ENCODE assay signal across 25 cellular contexts in genomic region chr22:35792501-35792900, GRCh38.
DNase-seq lines count a peak whose midpoint lies in the region; ATAC-seq, FAIRE-seq and TF ChIP-seq lines count a peak whose summit lies in the region.
"Had no signal": no experiment of that assay in that cellular context is flagged by ENCODE, and none has a peak within 500 bp of the region (broad histone marks: within the 10 kb centered on the region; RNA-seq: fewer than 3 reads in every experiment).

No MANE protein-coding gene starts in this region.

- H3K9me2 ChIP-seq in PC-9 (ENCODE audit: insufficient read depth), result no peaks in the 10 kb centered on the region

- ATAC-seq in psoas muscle (no peak), sciatic nerve (no peak)
- ATAC-seq in CD8-positive, alpha-beta T cell, result no peak
- ATAC-seq: HCT116 had no signal

- H3K9me3 Mint-ChIP-seq in CD8-positive, alpha-beta T cell, result no peaks in the 10 kb centered on the region
- H3K9me3 Mint-ChIP-seq in activated CD4-positive, alpha-beta memory T cell treated with anti-CD3 and anti-CD28 coated beads, Interleukin-2, amount 10 ng/mL, durations not matched to agents 7 days and 5 days, result no peaks in the 10 kb centered on the region

- H3K27ac ChIP-seq in PC-9 (peak overlapping the region; percentile 38; the same call in 1 of the 2 replicates), psoas muscle (peak overlapping the region; percentile 2)
- H3K27ac ChIP-seq in CD8-positive, alpha-beta T cell (ENCODE audit: low read depth, low read length), result no peak overlapping the region
- H3K27ac ChIP-seq: C4-2B, KMS-11, SK-N-MC had no signal

- POLR2A ChIA-PET in PC-9 (lab: Charles Lee; ENCODE audit: unreplicated experiment), result interaction anchor here (0.5 to 0.7 kb wide), 2 partner anchors 43 to 154 kb away, joined by 3 to 15 read pairs; no protein-coding TSS in a partner anchor
- POLR2A ChIA-PET in CD8-positive, alpha-beta T cell (lab: Charles Lee), result no interaction called here
- POLR2A ChIA-PET in activated CD4-positive, alpha-beta memory T cell treated with anti-CD3 and anti-CD28 coated beads, Interleukin-2, amount 10 ng/mL, durations not matched to agents 7 days and 5 days (lab: Charles Lee), result no interaction called here

- peaks cover 9% of the 10 kb centered on the region for H3F3A ChIP-seq in PC-9 (ENCODE audit: insufficient read depth, low read depth)

- no peaks in the 10 kb centered on the region for H3K27me3 Mint-ChIP-seq in CD8-positive, alpha-beta T cell (ENCODE audit: low read depth)
- no peaks in the 10 kb centered on the region for H3K27me3 Mint-ChIP-seq in activated CD4-positive, alpha-beta memory T cell treated with anti-CD3 and anti-CD28 coated beads, Interleukin-2, amount 10 ng/mL, durations not matched to agents 7 days and 5 days

- 83 to 89% (median 89%) methylated on average over 4 of the region's 4 CpGs for WGBS in psoas muscle, 3 donors

- no peak overlapping the region for H3K4me3 Mint-ChIP-seq in CD8-positive, alpha-beta T cell
- H3K4me3 Mint-ChIP-seq in activated CD4-positive, alpha-beta memory T cell treated with anti-CD3 and anti-CD28 coated beads, Interleukin-2, amount 10 ng/mL, durations not matched to agents 7 days and 5 days, result no peak overlapping the region

- H4K20me1 ChIP-seq in PC-9 (ENCODE audit: insufficient read depth), result no peaks in the 10 kb centered on the region

- CTCF ChIA-PET in PC-9 (lab: Charles Lee), result no interaction called here
- CTCF ChIA-PET in CD8-positive, alpha-beta T cell (lab: Charles Lee), result no interaction called here
- CTCF ChIA-PET in activated CD4-positive, alpha-beta memory T cell treated with anti-CD3 and anti-CD28 coated beads, Interleukin-2, amount 10 ng/mL, durations not matched to agents 7 days and 5 days (lab: Charles Lee), result no interaction called here

- H3K27me3 ChIP-seq in PC-9 (ENCODE audit: insufficient read depth, low read depth), result no peaks in the 10 kb centered on the region
- H3K27me3 ChIP-seq in psoas muscle (ENCODE audit: insufficient read depth in 3 of 3, low read length in 2 of 3), result no peaks in the 10 kb centered on the region
- no peaks in the 10 kb centered on the region for H3K27me3 ChIP-seq in CD8-positive, alpha-beta T cell (ENCODE audit: insufficient read depth, low read length)

- H3K4me2 ChIP-seq in PC-9, result peak overlapping the region; percentile 35; the same call in 1 of the 2 replicates
- H3K4me2 ChIP-seq: KMS-11 had no signal

- no peak overlapping the region for H2AFZ ChIP-seq in PC-9

- TF ChIP-seq CTCF in PC-9 (conservative IDR thresholded peaks at IDR 0.05), result no peak
- TF ChIP-seq CTCF in epithelial cell of esophagus (IDR thresholded peaks at IDR 0.05; ENCODE audit: insufficient read depth, low read depth, low read length, missing control alignments), result no peak
- TF ChIP-seq CTCF in psoas muscle (IDR thresholded peaks at IDR 0.05), result no peak
- TF ChIP-seq CTCF in CD8-positive, alpha-beta T cell (IDR thresholded peaks at IDR 0.05), result no peak

- H3K4me1 Mint-ChIP-seq in CD8-positive, alpha-beta T cell (ENCODE audit: low read depth), result no peaks in the 10 kb centered on the region
- peaks cover 4% of the 10 kb centered on the region for H3K4me1 Mint-ChIP-seq in activated CD4-positive, alpha-beta memory T cell treated with anti-CD3 and anti-CD28 coated beads, Interleukin-2, amount 10 ng/mL, durations not matched to agents 7 days and 5 days

- H3K9me3 ChIP-seq in PC-9 (ENCODE audit: insufficient read depth, low read depth), result no peaks in the 10 kb centered on the region
- H3K9me3 ChIP-seq in psoas muscle, result no peaks in the 10 kb centered on the region
- H3K9me3 ChIP-seq in CD8-positive, alpha-beta T cell (ENCODE audit: low read length), result no peaks in the 10 kb centered on the region

- peaks cover 91% of the 10 kb centered on the region for H3K79me2 ChIP-seq in PC-9 (ENCODE audit: low read depth)

- no TSS peak for BruUV-seq in PC-9 (replicated peaks; lab: Mats Ljungman, UMichigan)

- H3K4me1 ChIP-seq in PC-9 (replicated peaks; ENCODE audit: insufficient read depth), result peaks cover 17% of the 10 kb centered on the region
- H3K4me1 ChIP-seq in psoas muscle, result peaks cover 4% of the 10 kb centered on the region
- H3K4me1 ChIP-seq in CD8-positive, alpha-beta T cell (ENCODE audit: insufficient read depth, low read length), result no peaks in the 10 kb centered on the region

- peak; percentile 38 to 80 for DNase-seq in PC-9
- DNase-seq in epithelial cell of esophagus (ENCODE audit: low read depth), result peak; percentile 63
- no peak for DNase-seq in psoas muscle
- no peak for DNase-seq in CD8-positive, alpha-beta T cell
- DNase-seq in NOMO-1 treated with DMSO at 0.1 percent for 48 hours (lab: John Stamatoyannopoulos, UW; ENCODE audit: unreplicated experiment), result no peak
- DNase-seq in activated CD4-positive, alpha-beta memory T cell treated with anti-CD3 and anti-CD28 coated beads, Interleukin-2, amount 10 ng/mL, durations not matched to agents 7 days and 5 days, result no peak
- DNase-seq in sciatic nerve (ENCODE audit: low spot score), result no peak
- DNase-seq: 8988T, EL, GF-D8, IMR-90, NCI-H1105 treated with DMSO at 0.1 percent for 48 hours, NCI-H2029 treated with DMSO at 0.1 percent for 48 hours, NCI-H2171 treated with DMSO at 0.1 percent for 48 hours, NCI-H524 treated with DMSO at 0.1 percent for 48 hours, NCI-H82, SHP77 had no signal

- no peaks in the 10 kb centered on the region for H3K36me3 Mint-ChIP-seq in CD8-positive, alpha-beta T cell
- no peaks in the 10 kb centered on the region for H3K36me3 Mint-ChIP-seq in activated CD4-positive, alpha-beta memory T cell treated with anti-CD3 and anti-CD28 coated beads, Interleukin-2, amount 10 ng/mL, durations not matched to agents 7 days and 5 days (ENCODE audit: low read depth)

- H3K4me3 ChIP-seq in PC-9 (no peak overlapping the region; the same call in 1 of the 2 replicates), epithelial cell of esophagus (ENCODE audit: low read length) (no peak overlapping the region), psoas muscle (no peak overlapping the region)
- H3K4me3 ChIP-seq in CD8-positive, alpha-beta T cell (ENCODE audit: low read depth, low read length), result no peak overlapping the region
- H3K4me3 ChIP-seq: SK-N-MC had no signal

- 0 out of 2 replicates have a peak, but pooled peaks cover 5% of the 10 kb centered on the region for H3K36me3 ChIP-seq in PC-9 (ENCODE audit: low read depth)
- H3K36me3 ChIP-seq in psoas muscle (ENCODE audit: insufficient read depth in 1 of 2, low read depth in 1 of 2), result no peaks in the 10 kb centered on the region
- no peaks in the 10 kb centered on the region for H3K36me3 ChIP-seq in CD8-positive, alpha-beta T cell (ENCODE audit: insufficient read depth, low read length)

- intact Hi-C loops in PC-9 (cut with micrococcal nuclease; ENCODE audit: unreplicated experiment), result no loop called here
- intact Hi-C loops in psoas muscle (cut with DNase I), result no loop called here
- intact Hi-C loops in CD8-positive, alpha-beta T cell (cut with DNase I, micrococcal nuclease), result no loop called here
- intact Hi-C loops in sciatic nerve (cut with DNase I), result no loop called here

- no peak overlapping the region for H3K27ac Mint-ChIP-seq in CD8-positive, alpha-beta T cell
- no peak overlapping the region for H3K27ac Mint-ChIP-seq in activated CD4-positive, alpha-beta memory T cell treated with anti-CD3 and anti-CD28 coated beads, Interleukin-2, amount 10 ng/mL, durations not matched to agents 7 days and 5 days

- peak; percentile 46 for FAIRE-seq in A204.1 (lab: Jason Lieb, UNC)
- FAIRE-seq: GM19239, H1, HTR-8/SVneo had no signal

Comparison
In these comparisons a context has a peak if more than half of its experiments do, and no peak if none do; other contexts are left out.
1. DNase-seq: peak in PC-9 (2 of 2) and epithelial cell of esophagus (single experiment); none in psoas muscle (0 of 2), CD8-positive, alpha-beta T cell (0 of 7), NOMO-1 treated with DMSO at 0.1 percent for 48 hours (single experiment), activated CD4-positive, alpha-beta memory T cell treated with anti-CD3 and anti-CD28 coated beads, Interleukin-2, amount 10 ng/mL, durations not matched to agents 7 days and 5 days (single experiment) and sciatic nerve (single experiment).